In genomic region chr19:7478173-7478842, GRCh38 we compare ENCODE assay signal across 1 cellular context.
A peak's percentile ranks its signal among the peaks of the same experiment; 100 is the strongest.
TF ChIP-seq lines count a peak whose summit lies in the region.

No MANE protein-coding gene starts in this region.

TF ChIP-seq in HepG2, 621 proteins besides CTCF, POLR2A, EP300 and RAD21:
- peak; percentile 26 for TF ChIP-seq AGO2 (optimal IDR thresholded peaks at IDR 0.05; ENCODE audit: low read depth, low read length)
- no peak for TF ChIP-seq ZNF382 (CRISPR knock-in tag; IDR thresholded peaks at IDR 0.05; ENCODE audit: borderline replicate concordance)
- TF ChIP-seq KDM2A (CRISPR knock-in tag; IDR thresholded peaks at IDR 0.05; ENCODE audit: borderline replicate concordance, low read depth), result 0 out of 2 replicates have a peak, but pooled peaks have one; percentile 16
